ENCODE assay signal across 8 cellular contexts in the genomic region with DNA sequence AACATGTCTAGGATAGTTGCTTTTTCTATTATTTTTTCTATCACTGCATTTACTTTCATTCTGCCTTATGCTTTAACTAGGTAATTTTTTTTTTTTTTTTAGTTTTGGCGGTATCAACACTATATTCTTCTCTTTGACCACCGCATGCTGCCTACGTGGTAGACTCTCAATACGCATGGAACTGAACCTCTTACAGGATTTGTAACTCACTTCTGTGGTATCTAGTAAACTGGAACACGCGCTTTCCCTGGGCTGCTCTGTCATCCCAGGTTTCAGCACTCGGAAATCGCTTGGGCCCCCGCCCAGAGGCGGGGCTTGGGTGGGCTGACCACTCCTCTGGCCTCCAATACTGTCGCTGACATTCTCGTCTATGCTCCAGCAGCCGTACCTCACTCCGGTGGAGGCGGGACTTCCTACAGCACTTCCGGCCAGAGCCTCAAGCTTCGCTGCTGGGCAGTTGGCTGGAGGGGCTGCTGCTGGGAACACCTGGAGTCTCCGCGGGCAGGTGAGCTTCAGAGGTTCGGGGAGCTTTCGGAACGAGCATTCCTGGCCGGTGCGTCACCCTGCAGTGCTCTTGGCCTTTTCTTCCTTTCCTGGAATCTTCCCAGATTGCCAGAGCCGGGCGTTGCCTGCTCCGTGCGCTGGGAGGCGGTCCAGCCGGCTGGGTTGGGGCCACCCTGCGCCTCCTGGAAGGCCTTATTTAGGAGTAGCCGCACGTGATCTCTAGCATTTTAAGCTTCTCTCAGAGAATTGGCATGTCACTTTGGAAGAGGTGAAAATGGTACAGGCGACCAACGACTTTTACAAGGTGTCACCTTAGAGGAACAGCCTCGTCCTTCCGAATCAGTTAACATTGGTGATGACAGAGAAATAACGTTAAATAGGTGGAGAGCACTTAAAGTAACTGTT. TPM values are rescaled to one million over a fixed set of nuclear protein-coding genes. Genes with fewer than 3 reads are reported as not detected.
DNase-seq lines count a peak whose midpoint lies in the region; ATAC-seq and TF ChIP-seq lines count a peak whose summit lies in the region.

A gene with protein sequence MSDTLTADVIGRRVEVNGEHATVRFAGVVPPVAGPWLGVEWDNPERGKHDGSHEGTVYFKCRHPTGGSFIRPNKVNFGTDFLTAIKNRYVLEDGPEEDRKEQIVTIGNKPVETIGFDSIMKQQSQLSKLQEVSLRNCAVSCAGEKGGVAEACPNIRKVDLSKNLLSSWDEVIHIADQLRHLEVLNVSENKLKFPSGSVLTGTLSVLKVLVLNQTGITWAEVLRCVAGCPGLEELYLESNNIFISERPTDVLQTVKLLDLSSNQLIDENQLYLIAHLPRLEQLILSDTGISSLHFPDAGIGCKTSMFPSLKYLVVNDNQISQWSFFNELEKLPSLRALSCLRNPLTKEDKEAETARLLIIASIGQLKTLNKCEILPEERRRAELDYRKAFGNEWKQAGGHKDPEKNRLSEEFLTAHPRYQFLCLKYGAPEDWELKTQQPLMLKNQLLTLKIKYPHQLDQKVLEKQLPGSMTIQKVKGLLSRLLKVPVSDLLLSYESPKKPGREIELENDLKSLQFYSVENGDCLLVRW (plus strand): TSS at position 428 of the 909 bp plus-strand sequence. CDS start 12,623 bp downstream, outside the sequence.

- no peak for TF ChIP-seq CTCF in HFF-Myc (IDR thresholded peaks at IDR 0.05; ENCODE audit: low read depth, low read length, missing control alignments)
- TF ChIP-seq CTCF in SK-N-SH (IDR thresholded peaks at IDR 0.05), result peak; percentile 22; the same call in 1 of the 2 replicates
- TF ChIP-seq CTCF in gastroesophageal sphincter (IDR thresholded peaks at IDR 0.05), result peak in 2 of 4 experiments; percentile 9 to 30
- TF ChIP-seq CTCF in neutrophil (IDR thresholded peaks at IDR 0.05), result no peak

- ATAC-seq in gastroesophageal sphincter, result peak; percentile 100

- peak within 1 kb of the TSS; percentile 81 for H3K4me2 ChIP-seq in SK-N-SH

- H3K4me1 ChIP-seq in SK-N-SH (ENCODE audit: control insufficient read depth in 1 of 2, insufficient read depth in 2 of 2, low read depth in 1 of 2, low read length in 1 of 2) (no peaks in the 10 kb centered on the region; a peak in 1 of 4 replicates), gastroesophageal sphincter (peaks cover 0 to 30% (median 0%) of the 10 kb centered on the region in 3 donors), neutrophil (ENCODE audit: control insufficient read depth in 1 of 2, insufficient read depth in 1 of 2, low read depth in 1 of 2, low read length in 1 of 2) (peaks cover 15 to 16% of the 10 kb centered on the region in 2 experiments)

- H2AFZ ChIP-seq in SK-N-SH (ENCODE audit: low read depth), result peak within 1 kb of the TSS; percentile 93

- TF ChIP-seq RAD21 in SK-N-SH (IDR thresholded peaks at IDR 0.05; ENCODE audit: low read length), result no peak; the same call in 1 of the 2 replicates

- H3K27me3 ChIP-seq in SK-N-SH (ENCODE audit: insufficient read depth) (no peaks in the 10 kb centered on the region), gastroesophageal sphincter (no peaks in the 10 kb centered on the region), neutrophil (no peaks in the 10 kb centered on the region)

- POLR2A ChIA-PET in SK-N-SH (lab: Yijun Ruan, JAX), result interaction anchor here (1.3 kb wide), 2 partner anchors 9 to 39 kb away, joined by 4 to 6 read pairs; partner anchors contain the start of genes ARID4B and GGPS1

- peaks cover 6% of the 10 kb centered on the region for H3F3A ChIP-seq in SK-N-SH (replicated peaks; ENCODE audit: insufficient read depth)

- peak within 1 kb of the TSS; percentile 67 for H3K9ac ChIP-seq in SK-N-SH

- H3K9me3 ChIP-seq in SK-N-SH (no peaks in the 10 kb centered on the region), gastroesophageal sphincter (no peaks in the 10 kb centered on the region), neutrophil (no peaks in the 10 kb centered on the region)

- H3K4me3 ChIP-seq in HFF-Myc (replicated peaks; ENCODE audit: low read depth, low read length) (peak within 1 kb of the TSS; percentile 84), SK-N-SH (ENCODE audit: low read depth in 2 of 2, low read length in 1 of 2) (peak within 1 kb of the TSS; percentile 68 to 78), gastroesophageal sphincter (peak within 1 kb of the TSS; percentile 52 to 73), neutrophil (ENCODE audit: low read depth in 1 of 2, low read length in 1 of 2) (peak within 1 kb of the TSS; percentile 87 to 88)

- TF ChIP-seq EP300 in SK-N-SH (IDR thresholded peaks at IDR 0.05; ENCODE audit: borderline replicate concordance in 1 of 2, low read depth in 1 of 2, low read length in 1 of 2), result no peak
- no peak for TF ChIP-seq EP300 in gastroesophageal sphincter (IDR thresholded peaks at IDR 0.05)

- peaks cover 49% of the 10 kb centered on the region for H3K79me2 ChIP-seq in SK-N-SH (ENCODE audit: insufficient read depth)

- peak; percentile 86 for DNase-seq in GM04503 (ENCODE audit: low read depth)
- DNase-seq in HFF-Myc (ENCODE audit: extremely low read depth, low read depth), result peak; percentile 91
- peak; percentile 94 for DNase-seq in NAMALWA (ENCODE audit: low spot score)
- peak; percentile 95 for DNase-seq in SK-N-SH
- DNase-seq in activated naive CD4-positive, alpha-beta T cell treated with anti-CD3 and anti-CD28 coated beads, Interleukin-2, amount 50 U/mL, for 16 hours, result peak; percentile 82
- peak; percentile 51 to 97 (median 91) for DNase-seq in substantia nigra (lab: John Stamatoyannopoulos, UW)

- 4% methylated on average over 35 of the region's 38 CpGs for WGBS in SK-N-SH (ENCODE audit: low lambda C conversion rate)
- WGBS in gastroesophageal sphincter (ENCODE audit: low coverage in 1 of 2), 2 donors, result 0% methylated on average over 16 to 21 of the region's 38 CpGs

- H3K9me2 ChIP-seq in SK-N-SH, result no peaks in the 10 kb centered on the region

- TF ChIP-seq POLR2A in gastroesophageal sphincter (IDR thresholded peaks at IDR 0.05), result peak; percentile 58 to 61

- CTCF ChIA-PET in SK-N-SH (lab: Yijun Ruan, JAX), result interaction anchor here (0.9 to 2.0 kb wide), 4 partner anchors 12 to 49 kb away, joined by 3 to 8 read pairs (median 4); partner anchors contain the start of gene GGPS1

- H4K20me1 ChIP-seq in SK-N-SH (ENCODE audit: insufficient read depth), result no peaks in the 10 kb centered on the region

- H3K27ac ChIP-seq in SK-N-SH (ENCODE audit: low read depth in 2 of 2, low read length in 1 of 2) (peak within 1 kb of the TSS; percentile 62 to 75), gastroesophageal sphincter (peak within 1 kb of the TSS; percentile 21 to 88 (median 84)), neutrophil (peak within 1 kb of the TSS; percentile 77), substantia nigra (ENCODE audit: low read depth, low read length, poor library complexity, severe bottlenecking) (peak within 1 kb of the TSS; percentile 72)

- peaks cover 3 to 5% of the 10 kb centered on the region in 2 experiments for H3K36me3 ChIP-seq in SK-N-SH (replicated peaks in 1 of 2; ENCODE audit: control insufficient read depth in 1 of 2, insufficient read depth in 2 of 2, low read length in 1 of 2)
- H3K36me3 ChIP-seq in gastroesophageal sphincter, result peaks cover 0 to 6% of the 10 kb centered on the region in 2 donors
- no peaks in the 10 kb centered on the region for H3K36me3 ChIP-seq in neutrophil

TF ChIP-seq in SK-N-SH, 30 proteins besides CTCF, POLR2A, EP300 and RAD21 (continues in another document):
- TF ChIP-seq TCF12 (IDR thresholded peaks at IDR 0.05) (peak; percentile 26; the same call in 1 of the 2 replicates), SMC3 (IDR thresholded peaks at IDR 0.05; ENCODE audit: low read depth, low read length) (no peak), JUND (IDR thresholded peaks at IDR 0.05) (no peak), PBX3 (IDR thresholded peaks at IDR 0.05) (peak; percentile 69), MXI1 (IDR thresholded peaks at IDR 0.05; ENCODE audit: low read depth, low read length) (peak; percentile 99), RXRA (IDR thresholded peaks at IDR 0.05; ENCODE audit: borderline replicate concordance, low read depth) (no peak), SIN3A (IDR thresholded peaks at IDR 0.05; ENCODE audit: borderline replicate concordance, low read depth, low read length) (peak; percentile 86; the same call in 1 of the 2 replicates)
- TF ChIP-seq, protein P1, sequence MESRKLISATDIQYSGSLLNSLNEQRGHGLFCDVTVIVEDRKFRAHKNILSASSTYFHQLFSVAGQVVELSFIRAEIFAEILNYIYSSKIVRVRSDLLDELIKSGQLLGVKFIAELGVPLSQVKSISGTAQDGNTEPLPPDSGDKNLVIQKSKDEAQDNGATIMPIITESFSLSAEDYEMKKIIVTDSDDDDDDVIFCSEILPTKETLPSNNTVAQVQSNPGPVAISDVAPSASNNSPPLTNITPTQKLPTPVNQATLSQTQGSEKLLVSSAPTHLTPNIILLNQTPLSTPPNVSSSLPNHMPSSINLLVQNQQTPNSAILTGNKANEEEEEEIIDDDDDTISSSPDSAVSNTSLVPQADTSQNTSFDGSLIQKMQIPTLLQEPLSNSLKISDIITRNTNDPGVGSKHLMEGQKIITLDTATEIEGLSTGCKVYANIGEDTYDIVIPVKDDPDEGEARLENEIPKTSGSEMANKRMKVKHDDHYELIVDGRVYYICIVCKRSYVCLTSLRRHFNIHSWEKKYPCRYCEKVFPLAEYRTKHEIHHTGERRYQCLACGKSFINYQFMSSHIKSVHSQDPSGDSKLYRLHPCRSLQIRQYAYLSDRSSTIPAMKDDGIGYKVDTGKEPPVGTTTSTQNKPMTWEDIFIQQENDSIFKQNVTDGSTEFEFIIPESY (IDR thresholded peaks at IDR 0.05; ENCODE audit: borderline replicate concordance, low read depth), result no peak
- TF ChIP-seq, protein P2, sequence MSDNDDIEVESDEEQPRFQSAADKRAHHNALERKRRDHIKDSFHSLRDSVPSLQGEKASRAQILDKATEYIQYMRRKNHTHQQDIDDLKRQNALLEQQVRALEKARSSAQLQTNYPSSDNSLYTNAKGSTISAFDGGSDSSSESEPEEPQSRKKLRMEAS (IDR thresholded peaks at IDR 0.05; ENCODE audit: low read depth), result peak; percentile 59

RNA-seq across cellular contexts. Expression of the gene that starts here (rescaled TPM):
- polyA plus RNA-seq in SK-N-SH (2012; rRNA removed), result 18.3 and 26.2 TPM in 2 replicates
- 24.7 and 29.8 TPM in 2 replicates for polyA plus RNA-seq in SK-N-SH (2012; cell fraction: cytosol; rRNA removed)
- polyA plus RNA-seq in SK-N-SH (2012; cell fraction: nucleus; rRNA removed), result 24.9 and 42.8 TPM in 2 replicates
- 10 to 100 TPM; 13.9 to 22.7 (median 15.4) TPM for total RNA-seq in gastroesophageal sphincter

Comparison
In these comparisons a context has a peak if more than half of its experiments do, and no peak if none do; other contexts are left out.
1. Peak in every context shown above with its lines: DNase-seq, ATAC-seq, H3K4me3 ChIP-seq and H3K27ac ChIP-seq.